ENCODE assay signal across 14 cellular contexts in genomic region chr4:876780-877179, GRCh38. TPM values are rescaled to one million over a fixed set of nuclear protein-coding genes. Genes with fewer than 3 reads are reported as not detected.
DNase-seq lines count a peak whose midpoint lies in the region; ATAC-seq and TF ChIP-seq lines count a peak whose summit lies in the region.
"Had no signal": no experiment of that assay in that cellular context is flagged by ENCODE, and none has a peak within 500 bp of the region (broad histone marks: within the 10 kb centered on the region; RNA-seq: fewer than 3 reads in every experiment).

No MANE protein-coding gene starts in this region.

- no peak overlapping the region for H3K4me3 ChIP-seq in LNCaP clone FGC (ENCODE audit: low read depth, low read length)

- H3K36me3 Mint-ChIP-seq in T-helper 1 cell treated with Interleukin-12 subunit alpha and Interleukin-12 subunit beta and Interleukin-4 antibody, amounts not matched to agents 30 μg/mL and 1 μg/mL, for 36 hours (ENCODE audit: low read depth), result peaks cover 39% of the 10 kb centered on the region
- H3K36me3 Mint-ChIP-seq in chondrocyte (ENCODE audit: low read depth) (peaks cover 29% of the 10 kb centered on the region), osteocyte (ENCODE audit: unreplicated experiment) (peaks cover 45% of the 10 kb centered on the region)

- ATAC-seq in HG02759 (IDR thresholded peaks at IDR 0.05; ENCODE audit: unreplicated experiment), result no peak
- ATAC-seq: activated naive CD8-positive, alpha-beta T cell treated with anti-CD3 and anti-CD28 coated beads, Interleukin-2, amount 50 U/mL, for 24 hours; Right ventricle myocardium inferior had no signal

- no peaks in the 10 kb centered on the region for H3K27me3 Mint-ChIP-seq in T-helper 1 cell treated with Interleukin-12 subunit alpha and Interleukin-12 subunit beta and Interleukin-4 antibody, amounts not matched to agents 30 μg/mL and 1 μg/mL, for 36 hours (ENCODE audit: low read depth)
- H3K27me3 Mint-ChIP-seq in chondrocyte (ENCODE audit: low read depth) (no peaks in the 10 kb centered on the region), osteocyte (ENCODE audit: unreplicated experiment) (no peaks in the 10 kb centered on the region)
- H3K27me3 Mint-ChIP-seq: activated naive CD8-positive, alpha-beta T cell treated with anti-CD3 and anti-CD28 coated beads, Interleukin-2, amount 50 U/mL, for 24 hours; IgD-negative memory B cell had no signal

- DNase-seq in T-helper 1 cell, result no peak
- no peak for DNase-seq in LNCaP clone FGC (ENCODE audit: low read depth)
- DNase-seq in chondrocyte (ENCODE audit: low spot score), result no peak
- DNase-seq in osteocyte (ENCODE audit: extremely low spot score, unreplicated experiment), result no peak
- no peak for DNase-seq in NCI-H1694 treated with DMSO at 0.1 percent for 48 hours (lab: John Stamatoyannopoulos, UW)
- no peak for DNase-seq in NCI-H1930 (lab: John Stamatoyannopoulos, UW)
- DNase-seq: activated naive CD8-positive, alpha-beta T cell treated with anti-CD3 and anti-CD28 coated beads, Interleukin-2, amount 50 U/mL, for 24 hours; effector CD8-positive, alpha-beta T cell; NCI-H2227 treated with DMSO at 0.1 percent for 48 hours; stimulated activated CD4-positive, alpha-beta T cell treated with anti-CD3 and anti-CD28 coated beads, Interleukin-15, amount 100 ng/mL, for 24 hours had no signal

- peak overlapping the region; percentile 67 for H3K27ac Mint-ChIP-seq in T-helper 1 cell treated with Interleukin-12 subunit alpha and Interleukin-12 subunit beta and Interleukin-4 antibody, amounts not matched to agents 30 μg/mL and 1 μg/mL, for 36 hours
- H3K27ac Mint-ChIP-seq in chondrocyte (ENCODE audit: unreplicated experiment), result no peak overlapping the region
- no peak overlapping the region for H3K27ac Mint-ChIP-seq in osteocyte (ENCODE audit: unreplicated experiment)
- H3K27ac Mint-ChIP-seq: activated naive CD8-positive, alpha-beta T cell treated with anti-CD3 and anti-CD28 coated beads, Interleukin-2, amount 50 U/mL, for 24 hours had no signal

- H3K4me1 Mint-ChIP-seq in T-helper 1 cell treated with Interleukin-12 subunit alpha and Interleukin-12 subunit beta and Interleukin-4 antibody, amounts not matched to agents 30 μg/mL and 1 μg/mL, for 36 hours (ENCODE audit: low read depth), result peaks cover 26% of the 10 kb centered on the region
- no peaks in the 10 kb centered on the region for H3K4me1 Mint-ChIP-seq in chondrocyte (ENCODE audit: low read depth)
- H3K4me1 Mint-ChIP-seq in osteocyte (ENCODE audit: unreplicated experiment), result no peaks in the 10 kb centered on the region

- H3K9me3 Mint-ChIP-seq in T-helper 1 cell treated with Interleukin-12 subunit alpha and Interleukin-12 subunit beta and Interleukin-4 antibody, amounts not matched to agents 30 μg/mL and 1 μg/mL, for 36 hours, result no peaks in the 10 kb centered on the region
- no peaks in the 10 kb centered on the region for H3K9me3 Mint-ChIP-seq in chondrocyte (ENCODE audit: low read depth)
- no peaks in the 10 kb centered on the region for H3K9me3 Mint-ChIP-seq in osteocyte (ENCODE audit: unreplicated experiment)
- H3K9me3 Mint-ChIP-seq: activated naive CD8-positive, alpha-beta T cell treated with anti-CD3 and anti-CD28 coated beads, Interleukin-2, amount 50 U/mL, for 24 hours; IgD-negative memory B cell had no signal

- TF ChIP-seq CTCF in LNCaP clone FGC (IDR thresholded peaks at IDR 0.05; ENCODE audit: control insufficient read depth, extremely low read depth, insufficient read depth) (0 out of 2 replicates have a peak, but pooled peaks have one; percentile 19), chondrocyte (IDR thresholded peaks at IDR 0.05) (peak; percentile 52), osteocyte (IDR thresholded peaks at IDR 0.05) (peak; percentile 27)

- no peak overlapping the region for H3K4me3 Mint-ChIP-seq in T-helper 1 cell treated with Interleukin-12 subunit alpha and Interleukin-12 subunit beta and Interleukin-4 antibody, amounts not matched to agents 30 μg/mL and 1 μg/mL, for 36 hours
- H3K4me3 Mint-ChIP-seq in chondrocyte (ENCODE audit: unreplicated experiment) (no peak overlapping the region), osteocyte (ENCODE audit: unreplicated experiment) (no peak overlapping the region)
- H3K4me3 Mint-ChIP-seq: activated naive CD8-positive, alpha-beta T cell treated with anti-CD3 and anti-CD28 coated beads, Interleukin-2, amount 50 U/mL, for 24 hours; IgD-negative memory B cell had no signal

RNA-seq across cellular contexts. Expression of gene CPLX1, which starts 50.9 kb away (rescaled TPM):
- total RNA-seq in chondrocyte (not detected in 3 replicates), osteocyte (not detected in 2 replicates)

RNA-seq across cellular contexts. Expression of gene GAK, which starts 55.3 kb away (rescaled TPM):
- total RNA-seq in chondrocyte (61.4 to 85.7 TPM (median 69.2 TPM) in 3 replicates), osteocyte (76.7 and 93.8 TPM in 2 replicates)

RNA-seq across cellular contexts. Expression of gene TMEM175, which starts 55.5 kb away (rescaled TPM):
- 25.5 to 47.5 TPM (median 26.1 TPM) in 3 replicates for total RNA-seq in chondrocyte
- total RNA-seq in osteocyte, result 37.2 and 39.7 TPM in 2 replicates
